Comparison of ENCODE assay signal across 14 cellular contexts in genomic region chr9:77021928-77022782, GRCh38. TPM values are rescaled to one million over a fixed set of nuclear protein-coding genes. Genes with fewer than 3 reads are reported as not detected.
A peak's percentile ranks its signal among the peaks of the same experiment; 100 is the strongest.
DNase-seq lines count a peak whose midpoint lies in the region; ATAC-seq, FAIRE-seq and TF ChIP-seq lines count a peak whose summit lies in the region.
"Had no signal": no experiment of that assay in that cellular context is flagged by ENCODE, and none has a peak within 500 bp of the region (broad histone marks: within the 10 kb centered on the region; RNA-seq: fewer than 3 reads in every experiment).

No MANE protein-coding gene starts in this region.

- no peaks in the 10 kb centered on the region for H3K79me2 ChIP-seq in HepG2 (ENCODE audit: insufficient read depth, low read length)

- in situ Hi-C loops in HepG2 (cut with HindIII; ENCODE audit: extremely low pct_ligation_motif_present, low pct_unique_long_range_greater_than_20kb) = no loop called here

- TF ChIP-seq EP300 in HepG2 (IDR thresholded peaks at IDR 0.05; ENCODE audit: low read depth in 2 of 2, low read length in 2 of 2) = no peak
- TF ChIP-seq EP300 in HepG2 (CRISPR knock-in tag; IDR thresholded peaks at IDR 0.05; ENCODE audit: borderline replicate concordance) = no peak
- no peak for TF ChIP-seq EP300 in suprapubic skin (IDR thresholded peaks at IDR 0.05)

- H3K27me3 Mint-ChIP-seq in activated CD8-positive, alpha-beta T cell treated with anti-CD3 and anti-CD28 coated beads, Interleukin-2, amount 10 ng/mL, durations not matched to agents 7 days and 5 days (ENCODE audit: low read depth) = peaks cover 70% of the 10 kb centered on the region

- WGBS in HepG2 (ENCODE audit: low lambda C conversion rate) = 44% methylated on average over 37 of the region's 37 CpGs
- WGBS in right lobe of liver (ENCODE audit: insufficient coverage, low coverage, low lambda C conversion rate, missing lambda C conversion rate) = 4% methylated on average over 37 of the region's 37 CpGs
- 14% methylated on average over 37 of the region's 37 CpGs for WGBS in suprapubic skin

- no peak for FAIRE-seq in HepG2 (lab: Jason Lieb, UNC)

- H3K27ac Mint-ChIP-seq in activated CD8-positive, alpha-beta T cell treated with anti-CD3 and anti-CD28 coated beads, Interleukin-2, amount 10 ng/mL, durations not matched to agents 7 days and 5 days = peak overlapping the region; percentile 55

- H3K9ac ChIP-seq in HepG2 (ENCODE audit: insufficient read depth, low read depth, low read length) = no peak overlapping the region
- no peak overlapping the region for H3K9ac ChIP-seq in iPS-15b (ENCODE audit: low read depth, low read length)

- no peak for TF ChIP-seq RAD21 in HepG2 (CRISPR knock-in tag; IDR thresholded peaks at IDR 0.05)

- H3K36me3 Mint-ChIP-seq in activated CD8-positive, alpha-beta T cell treated with anti-CD3 and anti-CD28 coated beads, Interleukin-2, amount 10 ng/mL, durations not matched to agents 7 days and 5 days (ENCODE audit: low read depth) = peaks cover 8% of the 10 kb centered on the region

- intact Hi-C loops in HepG2 (cut with micrococcal nuclease; ENCODE audit: unreplicated experiment) = no loop called here
- intact Hi-C loops in right lobe of liver (cut with DNase I) = no loop called here
- intact Hi-C loops in left cardiac atrium (cut with DNase I) = no loop called here

- H3K36me3 ChIP-seq in HepG2 (replicated peaks in 1 of 2; ENCODE audit: control insufficient read depth in 1 of 2, insufficient read depth in 2 of 2, low read length in 2 of 2) = no peaks in the 10 kb centered on the region
- H3K36me3 ChIP-seq in right lobe of liver = no peaks in the 10 kb centered on the region
- no peaks in the 10 kb centered on the region for H3K36me3 ChIP-seq in iPS-15b (ENCODE audit: control insufficient read depth, insufficient read depth, low read length)
- no peaks in the 10 kb centered on the region for H3K36me3 ChIP-seq in suprapubic skin

- no peak for TF ChIP-seq POLR2A in HepG2 (IDR thresholded peaks at IDR 0.05; ENCODE audit: insufficient read depth in 1 of 2, low read depth in 2 of 2, low read length in 2 of 2)
- no peak for TF ChIP-seq POLR2A in right lobe of liver (IDR thresholded peaks at IDR 0.05)
- TF ChIP-seq POLR2A in suprapubic skin (IDR thresholded peaks at IDR 0.05) = no peak

- no peaks in the 10 kb centered on the region for H3K4me1 ChIP-seq in HepG2 (ENCODE audit: insufficient read depth, low read length)
- H3K4me1 ChIP-seq in right lobe of liver = peaks cover 0 to 20% (median 0%) of the 10 kb centered on the region in 4 donors
- H3K4me1 ChIP-seq in iPS-15b (ENCODE audit: control insufficient read depth, insufficient read depth, low read length) = peaks cover 25% of the 10 kb centered on the region
- H3K4me1 ChIP-seq in suprapubic skin = peaks cover 35% of the 10 kb centered on the region

- H3K4me2 ChIP-seq in HepG2 (ENCODE audit: low read depth, low read length) = no peak overlapping the region

- TF ChIP-seq CTCF in HepG2 (CRISPR knock-in tag; IDR thresholded peaks at IDR 0.05) (no peak), right lobe of liver (IDR thresholded peaks at IDR 0.05) (no peak), suprapubic skin (IDR thresholded peaks at IDR 0.05) (no peak), foreskin fibroblast (IDR thresholded peaks at IDR 0.05; ENCODE audit: low read depth, low read length) (no peak)

- H3K4me3 ChIP-seq in HepG2 (replicated peaks in 1 of 3; ENCODE audit: insufficient read depth in 1 of 3, low read depth in 2 of 3, low read length in 3 of 3) = no peak overlapping the region
- no peak overlapping the region for H3K4me3 ChIP-seq in right lobe of liver
- H3K4me3 ChIP-seq in iPS-15b (ENCODE audit: low read depth, low read length) = peak overlapping the region; percentile 42
- peak overlapping the region; percentile 18 for H3K4me3 ChIP-seq in suprapubic skin
- no peak overlapping the region for H3K4me3 ChIP-seq in foreskin fibroblast (ENCODE audit: low read depth in 1 of 2, low read length in 2 of 2)

- POLR2A ChIA-PET in HepG2 (lab: Yijun Ruan, JAX) = no interaction called here
- POLR2A ChIA-PET in activated CD8-positive, alpha-beta T cell treated with anti-CD3 and anti-CD28 coated beads, Interleukin-2, amount 10 ng/mL, durations not matched to agents 7 days and 5 days (lab: Charles Lee) = no interaction called here

- DNase-seq in HepG2 (ENCODE audit: low spot score) = no peak
- no peak for DNase-seq in right lobe of liver
- DNase-seq in activated CD8-positive, alpha-beta T cell treated with anti-CD3 and anti-CD28 coated beads, Interleukin-2, amount 10 ng/mL, durations not matched to agents 7 days and 5 days = no peak
- no peak for DNase-seq in suprapubic skin (ENCODE audit: low spot score in 2 of 2)
- DNase-seq in mesenteric fat pad (ENCODE audit: low spot score) = no peak
- no peak for DNase-seq in foreskin fibroblast
- DNase-seq in left cardiac atrium = no peak
- DNase-seq: hypothalamus, OCI-M1, substantia nigra had no signal

- no peaks in the 10 kb centered on the region for H4K20me1 ChIP-seq in HepG2 (ENCODE audit: insufficient read depth, low read length)

- peaks cover 4 to 68% of the 10 kb centered on the region in 2 experiments for H3K27me3 ChIP-seq in HepG2 (ENCODE audit: control insufficient read depth in 1 of 2, insufficient read depth in 2 of 2, low read length in 2 of 2)
- H3K27me3 ChIP-seq in right lobe of liver = peaks cover 7 to 30% of the 10 kb centered on the region in 2 donors
- H3K27me3 ChIP-seq in iPS-15b (ENCODE audit: control insufficient read depth, insufficient read depth, low read length) = peaks cover 87% of the 10 kb centered on the region
- peaks cover 95% of the 10 kb centered on the region for H3K27me3 ChIP-seq in suprapubic skin

- no TSS peak for BruUV-seq in HepG2 (replicated peaks; lab: Mats Ljungman, UMichigan)

- no peaks in the 10 kb centered on the region for H3K9me3 ChIP-seq in HepG2 (ENCODE audit: low read length)
- H3K9me3 ChIP-seq in right lobe of liver = no peaks in the 10 kb centered on the region
- no peaks in the 10 kb centered on the region for H3K9me3 ChIP-seq in iPS-15b (ENCODE audit: control insufficient read depth, insufficient read depth, low read length)
- H3K9me3 ChIP-seq in suprapubic skin = no peaks in the 10 kb centered on the region

- ATAC-seq in HepG2 (no peak), right lobe of liver (no peak), left cardiac atrium (no peak)
- no peak for ATAC-seq in activated CD8-positive, alpha-beta T cell treated with anti-CD3 and anti-CD28 coated beads, Interleukin-2, amount 10 ng/mL, durations not matched to agents 7 days and 5 days

- peak overlapping the region; percentile 34 for H3K4me3 Mint-ChIP-seq in activated CD8-positive, alpha-beta T cell treated with anti-CD3 and anti-CD28 coated beads, Interleukin-2, amount 10 ng/mL, durations not matched to agents 7 days and 5 days

- CTCF ChIA-PET in HepG2 (lab: Yijun Ruan, JAX; ENCODE audit: low intra/inter-chr PET ratio, low total read pairs) = no interaction called here
- CTCF ChIA-PET in activated CD8-positive, alpha-beta T cell treated with anti-CD3 and anti-CD28 coated beads, Interleukin-2, amount 10 ng/mL, durations not matched to agents 7 days and 5 days (lab: Charles Lee) = interaction anchor here (0.5 kb wide), 1 partner anchor 301 kb away, joined by 3 read pairs; no protein-coding TSS in a partner anchor

- peaks cover 14% of the 10 kb centered on the region for H3K4me1 Mint-ChIP-seq in activated CD8-positive, alpha-beta T cell treated with anti-CD3 and anti-CD28 coated beads, Interleukin-2, amount 10 ng/mL, durations not matched to agents 7 days and 5 days (ENCODE audit: low read depth)

- H2AFZ ChIP-seq in HepG2 (ENCODE audit: low read length) = peak overlapping the region; percentile 5

- no peaks in the 10 kb centered on the region for H3K9me3 Mint-ChIP-seq in activated CD8-positive, alpha-beta T cell treated with anti-CD3 and anti-CD28 coated beads, Interleukin-2, amount 10 ng/mL, durations not matched to agents 7 days and 5 days (ENCODE audit: insufficient read depth)

- no peak overlapping the region for H3K27ac ChIP-seq in HepG2 (ENCODE audit: extremely low read length, insufficient read depth, low read length)
- no peak overlapping the region for H3K27ac ChIP-seq in right lobe of liver
- no peak overlapping the region for H3K27ac ChIP-seq in suprapubic skin
- H3K27ac ChIP-seq: C4-2B had no signal

TF ChIP-seq in HepG2, 621 proteins besides CTCF, POLR2A, EP300 and RAD21 (continues in another document):
- TF ChIP-seq GFI1 (CRISPR knock-in tag; IDR thresholded peaks at IDR 0.05; ENCODE audit: borderline replicate concordance) (no peak), ZMYM2 (CRISPR knock-in tag; IDR thresholded peaks at IDR 0.05) (no peak), SALL1 (CRISPR knock-in tag; IDR thresholded peaks at IDR 0.05) (no peak), ZC3H4 (CRISPR knock-in tag; IDR thresholded peaks at IDR 0.05; ENCODE audit: borderline replicate concordance) (no peak)

RNA-seq across cellular contexts. Expression of gene FOXB2, which starts 2.7 kb away (rescaled TPM):
- total RNA-seq in HepG2 (2016; rRNA removed; fragmentation: Illumina TruSeq; extraction: Trizol) = not detected in 2 replicates
- not detected in 2 replicates for total RNA-seq in HepG2 (2016; cell fraction: cytosol; rRNA removed; fragmentation: Illumina TruSeq; extraction: Trizol; ENCODE audit: low read depth)
- not detected in 2 replicates for total RNA-seq in HepG2 (2016; cell fraction: insoluble cytoplasmic fraction; rRNA removed; fragmentation: Illumina TruSeq; extraction: Trizol)
- total RNA-seq in HepG2 (2016; cell fraction: membrane; rRNA removed; fragmentation: Illumina TruSeq; extraction: Trizol) = not detected in 2 replicates
- total RNA-seq in HepG2 (2016; cell fraction: nucleus; rRNA removed; fragmentation: Illumina TruSeq; extraction: Trizol) = not detected in 2 replicates
- not detected in 2 replicates for polyA plus RNA-seq in HepG2 (2011; rRNA removed)
- polyA plus RNA-seq in HepG2 (2011; cell fraction: cytosol; rRNA removed) = not detected in 2 replicates
- polyA plus RNA-seq in HepG2 (2011; cell fraction: nucleus; rRNA removed) = not detected in 2 replicates
- polyA plus RNA-seq in HepG2 (2012) = not detected in 2 replicates
- polyA plus RNA-seq in HepG2 (2016; cell fraction: cytosol; fragmentation: Illumina TruSeq; extraction: Trizol; ENCODE audit: low read depth) = not detected in 2 replicates
- not detected in 2 replicates for polyA plus RNA-seq in HepG2 (2016; cell fraction: insoluble cytoplasmic fraction; fragmentation: Illumina TruSeq; extraction: Trizol; ENCODE audit: low read depth)
- polyA plus RNA-seq in HepG2 (2016; cell fraction: membrane; fragmentation: Illumina TruSeq; extraction: Trizol; ENCODE audit: low read depth) = not detected in 2 replicates
- not detected in 2 replicates for polyA plus RNA-seq in HepG2 (2016; cell fraction: nucleus; fragmentation: Illumina TruSeq; extraction: Trizol; ENCODE audit: insufficient read depth, low read depth)
- polyA minus RNA-seq in HepG2 (2011; rRNA and poly(A)+ RNA removed; ENCODE audit: low replicate concordance) = not detected in 2 replicates
- polyA minus RNA-seq in HepG2 (2011; cell fraction: cytosol; rRNA and poly(A)+ RNA removed) = not detected in 2 replicates
- polyA minus RNA-seq in HepG2 (2011; cell fraction: nucleus; rRNA and poly(A)+ RNA removed) = not detected in 2 replicates
- total RNA-seq in right lobe of liver = not detected
- total RNA-seq in activated CD8-positive, alpha-beta T cell treated with anti-CD3 and anti-CD28 coated beads, Interleukin-2, amount 10 ng/mL, durations not matched to agents 7 days and 5 days = not detected
- not detected for total RNA-seq in suprapubic skin
- not detected for total RNA-seq in mesenteric fat pad
- not detected for total RNA-seq in left cardiac atrium
- total RNA-seq: MCF 10A, renal cortical epithelial cell had no signal

Comparison
In these comparisons a context has a peak if more than half of its experiments do, and no peak if none do; other contexts are left out.
1. H3K4me3 ChIP-seq: peak in iPS-15b (single experiment) and suprapubic skin (single experiment); none in HepG2 (0 of 3), right lobe of liver (0 of 3) and foreskin fibroblast (0 of 2).